In genomic region chr3:191882289-191882688, GRCh38 we compare ENCODE assay signal across 1 cellular context.
TF ChIP-seq lines count a peak whose summit lies in the region.

No MANE protein-coding gene starts in this region.

TF ChIP-seq in GM23338, 12 proteins besides CTCF, POLR2A, EP300 and RAD21 (continued from another document):
- TF ChIP-seq ZNF462 (CRISPR knock-in tag; IDR thresholded peaks at IDR 0.05): no peak
- no peak for TF ChIP-seq STAT1 (IDR thresholded peaks at IDR 0.05; ENCODE audit: unreplicated experiment)
- TF ChIP-seq ZNF114 (CRISPR knock-in tag; IDR thresholded peaks at IDR 0.05): no peak
- TF ChIP-seq EZH2 (IDR thresholded peaks at IDR 0.05; ENCODE audit: low read depth, unreplicated experiment): no peak
- TF ChIP-seq ETS1 (IDR thresholded peaks at IDR 0.05): no peak
- TF ChIP-seq ZNF331 (CRISPR knock-in tag; IDR thresholded peaks at IDR 0.05; ENCODE audit: low read depth): no peak
- no peak for TF ChIP-seq POLR2AphosphoS5 (IDR thresholded peaks at IDR 0.05; ENCODE audit: low read depth)
- TF ChIP-seq REST (IDR thresholded peaks at IDR 0.05; ENCODE audit: unreplicated experiment): no peak
- no peak for TF ChIP-seq NANOG (IDR thresholded peaks at IDR 0.05; ENCODE audit: borderline replicate concordance)
- no peak for TF ChIP-seq JUNB (IDR thresholded peaks at IDR 0.05; ENCODE audit: unreplicated experiment)
